Comparison of ENCODE assay signal across 14 cellular contexts in genomic region chr9:132168851-132169250, GRCh38.
"Had no signal": no experiment of that assay in that cellular context is flagged by ENCODE, and none has a peak within 500 bp of the region (broad histone marks: within the 10 kb centered on the region; RNA-seq: fewer than 3 reads in every experiment).

No MANE protein-coding gene starts in this region.

- H3K4me2 ChIP-seq: SK-N-SH had no signal

- H3K27ac ChIP-seq: RWPE1 had no signal

- H3K9me3 ChIP-seq: SK-N-SH had no signal

- DNase-seq: Karpas-422, KG1, MM.1S, NCI-H1436, NCI-H187 treated with DMSO at 0.1 percent for 48 hours, NCI-H2171 treated with DMSO at 0.1 percent for 48 hours, NCI-H345, NCI-H446 treated with DMSO at 0.1 percent for 48 hours, NCI-H510A treated with DMSO at 0.1 percent for 48 hours, NCI-H526, NCI-H82, SW 1271 had no signal
